In the genomic region with DNA sequence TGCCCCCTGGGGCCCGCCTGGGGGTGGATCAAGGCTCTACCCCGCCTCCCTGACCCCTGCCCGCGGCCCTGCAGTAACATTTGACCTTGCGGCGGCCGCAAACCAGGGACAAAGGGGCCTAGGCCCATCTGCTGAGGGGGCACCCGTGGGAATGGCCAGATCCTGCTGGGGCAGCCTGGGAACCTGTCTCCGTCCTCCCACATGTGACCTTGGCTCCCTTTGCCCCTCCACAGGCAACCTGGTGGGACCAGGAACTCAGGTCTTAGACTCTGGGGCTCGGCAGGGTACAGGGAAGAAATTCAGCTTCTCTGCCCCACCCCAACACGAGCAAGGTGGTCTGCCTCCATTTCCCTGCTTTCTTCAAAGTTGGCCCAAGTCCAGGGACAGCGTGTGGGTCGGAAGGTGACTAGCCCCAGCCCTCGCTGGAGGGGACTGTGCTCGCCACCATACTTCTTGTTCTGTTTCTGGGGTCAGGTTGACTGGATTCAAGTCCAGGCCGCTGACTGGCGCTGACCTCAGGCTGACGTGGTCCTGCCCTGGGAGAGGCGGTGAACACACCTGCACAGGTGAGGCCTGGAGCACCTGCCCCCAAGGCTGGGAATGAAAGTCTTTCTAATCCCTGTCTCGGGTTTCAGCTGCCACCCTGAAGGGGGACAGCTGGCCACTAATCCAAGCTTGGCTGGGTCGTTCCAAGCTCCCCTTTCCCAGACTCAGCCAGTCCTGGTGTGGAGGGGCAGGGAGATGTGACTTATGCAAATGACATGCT, we compare ENCODE assay signal across 1 cellular context.
A peak's percentile ranks its signal among the peaks of the same experiment; 100 is the strongest.
TF ChIP-seq lines count a peak whose summit lies in the region.

No MANE protein-coding gene starts in this region.

TF ChIP-seq in HepG2, 621 proteins besides CTCF, POLR2A, EP300 and RAD21 (continued from another document and continues in another):
- TF ChIP-seq, protein P1, sequence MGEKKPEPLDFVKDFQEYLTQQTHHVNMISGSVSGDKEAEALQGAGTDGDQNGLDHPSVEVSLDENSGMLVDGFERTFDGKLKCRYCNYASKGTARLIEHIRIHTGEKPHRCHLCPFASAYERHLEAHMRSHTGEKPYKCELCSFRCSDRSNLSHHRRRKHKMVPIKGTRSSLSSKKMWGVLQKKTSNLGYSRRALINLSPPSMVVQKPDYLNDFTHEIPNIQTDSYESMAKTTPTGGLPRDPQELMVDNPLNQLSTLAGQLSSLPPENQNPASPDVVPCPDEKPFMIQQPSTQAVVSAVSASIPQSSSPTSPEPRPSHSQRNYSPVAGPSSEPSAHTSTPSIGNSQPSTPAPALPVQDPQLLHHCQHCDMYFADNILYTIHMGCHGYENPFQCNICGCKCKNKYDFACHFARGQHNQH (CRISPR knock-in tag; IDR thresholded peaks at IDR 0.05): peak; percentile 80; the same call in 1 of the 2 replicates
- TF ChIP-seq ZNF563 (CRISPR knock-in tag; IDR thresholded peaks at IDR 0.05): 0 out of 2 replicates have a peak, but pooled peaks have one; percentile 29
- TF ChIP-seq ZNF619 (CRISPR knock-in tag; IDR thresholded peaks at IDR 0.05): peak; percentile 74; the same call in 1 of the 2 replicates
- TF ChIP-seq MXI1 (IDR thresholded peaks at IDR 0.05; ENCODE audit: borderline replicate concordance, low read depth, low read length): no peak; the same call in 2 of the 3 replicates
- TF ChIP-seq, protein P2, sequence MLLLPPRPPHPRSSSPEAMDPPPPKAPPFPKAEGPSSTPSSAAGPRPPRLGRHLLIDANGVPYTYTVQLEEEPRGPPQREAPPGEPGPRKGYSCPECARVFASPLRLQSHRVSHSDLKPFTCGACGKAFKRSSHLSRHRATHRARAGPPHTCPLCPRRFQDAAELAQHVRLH (CRISPR knock-in tag; IDR thresholded peaks at IDR 0.05; ENCODE audit: borderline replicate concordance, low read depth): peak; percentile 66; the same call in 1 of the 2 replicates
- TF ChIP-seq SMC3 (IDR thresholded peaks at IDR 0.05; ENCODE audit: low read length): no peak
- TF ChIP-seq HNRNPLL (IDR thresholded peaks at IDR 0.05; ENCODE audit: low read depth, low read length, poor library complexity, severe bottlenecking): peak; percentile 51
- peak; percentile 93; the same call in 1 of the 2 replicates for TF ChIP-seq SPEN (CRISPR knock-in tag; IDR thresholded peaks at IDR 0.05; ENCODE audit: low read depth)
- TF ChIP-seq ZNF33B (CRISPR knock-in tag; IDR thresholded peaks at IDR 0.05): peak; percentile 39; the same call in 1 of the 2 replicates
- TF ChIP-seq, protein P3, sequence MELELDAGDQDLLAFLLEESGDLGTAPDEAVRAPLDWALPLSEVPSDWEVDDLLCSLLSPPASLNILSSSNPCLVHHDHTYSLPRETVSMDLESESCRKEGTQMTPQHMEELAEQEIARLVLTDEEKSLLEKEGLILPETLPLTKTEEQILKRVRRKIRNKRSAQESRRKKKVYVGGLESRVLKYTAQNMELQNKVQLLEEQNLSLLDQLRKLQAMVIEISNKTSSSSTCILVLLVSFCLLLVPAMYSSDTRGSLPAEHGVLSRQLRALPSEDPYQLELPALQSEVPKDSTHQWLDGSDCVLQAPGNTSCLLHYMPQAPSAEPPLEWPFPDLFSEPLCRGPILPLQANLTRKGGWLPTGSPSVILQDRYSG (CRISPR knock-in tag; IDR thresholded peaks at IDR 0.05): no peak
- TF ChIP-seq ZNF552 (CRISPR knock-in tag; IDR thresholded peaks at IDR 0.05; ENCODE audit: borderline replicate concordance): 0 out of 2 replicates have a peak, but pooled peaks have one; percentile 56
- TF ChIP-seq, protein P4, sequence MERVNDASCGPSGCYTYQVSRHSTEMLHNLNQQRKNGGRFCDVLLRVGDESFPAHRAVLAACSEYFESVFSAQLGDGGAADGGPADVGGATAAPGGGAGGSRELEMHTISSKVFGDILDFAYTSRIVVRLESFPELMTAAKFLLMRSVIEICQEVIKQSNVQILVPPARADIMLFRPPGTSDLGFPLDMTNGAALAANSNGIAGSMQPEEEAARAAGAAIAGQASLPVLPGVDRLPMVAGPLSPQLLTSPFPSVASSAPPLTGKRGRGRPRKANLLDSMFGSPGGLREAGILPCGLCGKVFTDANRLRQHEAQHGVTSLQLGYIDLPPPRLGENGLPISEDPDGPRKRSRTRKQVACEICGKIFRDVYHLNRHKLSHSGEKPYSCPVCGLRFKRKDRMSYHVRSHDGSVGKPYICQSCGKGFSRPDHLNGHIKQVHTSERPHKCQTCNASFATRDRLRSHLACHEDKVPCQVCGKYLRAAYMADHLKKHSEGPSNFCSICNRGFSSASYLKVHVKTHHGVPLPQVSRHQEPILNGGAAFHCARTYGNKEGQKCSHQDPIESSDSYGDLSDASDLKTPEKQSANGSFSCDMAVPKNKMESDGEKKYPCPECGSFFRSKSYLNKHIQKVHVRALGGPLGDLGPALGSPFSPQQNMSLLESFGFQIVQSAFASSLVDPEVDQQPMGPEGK (CRISPR knock-in tag; IDR thresholded peaks at IDR 0.05): peak; percentile 99
- TF ChIP-seq ZNF468 (CRISPR knock-in tag; IDR thresholded peaks at IDR 0.05): no peak
- TF ChIP-seq, protein P5, sequence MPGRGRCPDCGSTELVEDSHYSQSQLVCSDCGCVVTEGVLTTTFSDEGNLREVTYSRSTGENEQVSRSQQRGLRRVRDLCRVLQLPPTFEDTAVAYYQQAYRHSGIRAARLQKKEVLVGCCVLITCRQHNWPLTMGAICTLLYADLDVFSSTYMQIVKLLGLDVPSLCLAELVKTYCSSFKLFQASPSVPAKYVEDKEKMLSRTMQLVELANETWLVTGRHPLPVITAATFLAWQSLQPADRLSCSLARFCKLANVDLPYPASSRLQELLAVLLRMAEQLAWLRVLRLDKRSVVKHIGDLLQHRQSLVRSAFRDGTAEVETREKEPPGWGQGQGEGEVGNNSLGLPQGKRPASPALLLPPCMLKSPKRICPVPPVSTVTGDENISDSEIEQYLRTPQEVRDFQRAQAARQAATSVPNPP (CRISPR knock-in tag; IDR thresholded peaks at IDR 0.05): 0 out of 2 replicates have a peak, but pooled peaks have one; percentile 35
- peak; percentile 97 for TF ChIP-seq HDAC1 (CRISPR knock-in tag; IDR thresholded peaks at IDR 0.05)
- TF ChIP-seq ZBTB20 (CRISPR knock-in tag; IDR thresholded peaks at IDR 0.05; ENCODE audit: borderline replicate concordance, low read depth): 0 out of 2 replicates have a peak, but pooled peaks have one; percentile 55
- peak; percentile 96; the same call in 1 of the 2 replicates for TF ChIP-seq ZBTB46 (CRISPR knock-in tag; IDR thresholded peaks at IDR 0.05; ENCODE audit: borderline replicate concordance)
- TF ChIP-seq ZMYM3 (CRISPR knock-in tag; IDR thresholded peaks at IDR 0.05): peak; percentile 95
- TF ChIP-seq ATF7 (IDR thresholded peaks at IDR 0.05): no peak
- TF ChIP-seq ATF7 (CRISPR knock-in tag; IDR thresholded peaks at IDR 0.05): peak; percentile 76
- TF ChIP-seq, protein P6, sequence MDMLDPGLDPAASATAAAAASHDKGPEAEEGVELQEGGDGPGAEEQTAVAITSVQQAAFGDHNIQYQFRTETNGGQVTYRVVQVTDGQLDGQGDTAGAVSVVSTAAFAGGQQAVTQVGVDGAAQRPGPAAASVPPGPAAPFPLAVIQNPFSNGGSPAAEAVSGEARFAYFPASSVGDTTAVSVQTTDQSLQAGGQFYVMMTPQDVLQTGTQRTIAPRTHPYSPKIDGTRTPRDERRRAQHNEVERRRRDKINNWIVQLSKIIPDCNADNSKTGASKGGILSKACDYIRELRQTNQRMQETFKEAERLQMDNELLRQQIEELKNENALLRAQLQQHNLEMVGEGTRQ (IDR thresholded peaks at IDR 0.05; ENCODE audit: low read depth, low read length): peak; percentile 26; the same call in 1 of the 2 replicates
- TF ChIP-seq, protein P6 (CRISPR knock-in tag; IDR thresholded peaks at IDR 0.05; ENCODE audit: borderline replicate concordance): peak; percentile 74; the same call in 1 of the 2 replicates
- no peak for TF ChIP-seq LCORL (IDR thresholded peaks at IDR 0.05)
- peak; percentile 95 for TF ChIP-seq LCORL (CRISPR knock-in tag; IDR thresholded peaks at IDR 0.05)
- 0 out of 2 replicates have a peak, but pooled peaks have one; percentile 84 for TF ChIP-seq PCBP1 (IDR thresholded peaks at IDR 0.05; ENCODE audit: borderline replicate concordance, low read depth, low read length)
- TF ChIP-seq RFX3 (CRISPR knock-in tag; IDR thresholded peaks at IDR 0.05): 0 out of 2 replicates have a peak, but pooled peaks have one; percentile 15
- TF ChIP-seq, protein P7, sequence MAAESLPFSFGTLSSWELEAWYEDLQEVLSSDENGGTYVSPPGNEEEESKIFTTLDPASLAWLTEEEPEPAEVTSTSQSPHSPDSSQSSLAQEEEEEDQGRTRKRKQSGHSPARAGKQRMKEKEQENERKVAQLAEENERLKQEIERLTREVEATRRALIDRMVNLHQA (CRISPR knock-in tag; IDR thresholded peaks at IDR 0.05): no peak
- peak; percentile 72; the same call in 1 of the 2 replicates for TF ChIP-seq ONECUT2 (CRISPR knock-in tag; IDR thresholded peaks at IDR 0.05)
- TF ChIP-seq, protein P8, sequence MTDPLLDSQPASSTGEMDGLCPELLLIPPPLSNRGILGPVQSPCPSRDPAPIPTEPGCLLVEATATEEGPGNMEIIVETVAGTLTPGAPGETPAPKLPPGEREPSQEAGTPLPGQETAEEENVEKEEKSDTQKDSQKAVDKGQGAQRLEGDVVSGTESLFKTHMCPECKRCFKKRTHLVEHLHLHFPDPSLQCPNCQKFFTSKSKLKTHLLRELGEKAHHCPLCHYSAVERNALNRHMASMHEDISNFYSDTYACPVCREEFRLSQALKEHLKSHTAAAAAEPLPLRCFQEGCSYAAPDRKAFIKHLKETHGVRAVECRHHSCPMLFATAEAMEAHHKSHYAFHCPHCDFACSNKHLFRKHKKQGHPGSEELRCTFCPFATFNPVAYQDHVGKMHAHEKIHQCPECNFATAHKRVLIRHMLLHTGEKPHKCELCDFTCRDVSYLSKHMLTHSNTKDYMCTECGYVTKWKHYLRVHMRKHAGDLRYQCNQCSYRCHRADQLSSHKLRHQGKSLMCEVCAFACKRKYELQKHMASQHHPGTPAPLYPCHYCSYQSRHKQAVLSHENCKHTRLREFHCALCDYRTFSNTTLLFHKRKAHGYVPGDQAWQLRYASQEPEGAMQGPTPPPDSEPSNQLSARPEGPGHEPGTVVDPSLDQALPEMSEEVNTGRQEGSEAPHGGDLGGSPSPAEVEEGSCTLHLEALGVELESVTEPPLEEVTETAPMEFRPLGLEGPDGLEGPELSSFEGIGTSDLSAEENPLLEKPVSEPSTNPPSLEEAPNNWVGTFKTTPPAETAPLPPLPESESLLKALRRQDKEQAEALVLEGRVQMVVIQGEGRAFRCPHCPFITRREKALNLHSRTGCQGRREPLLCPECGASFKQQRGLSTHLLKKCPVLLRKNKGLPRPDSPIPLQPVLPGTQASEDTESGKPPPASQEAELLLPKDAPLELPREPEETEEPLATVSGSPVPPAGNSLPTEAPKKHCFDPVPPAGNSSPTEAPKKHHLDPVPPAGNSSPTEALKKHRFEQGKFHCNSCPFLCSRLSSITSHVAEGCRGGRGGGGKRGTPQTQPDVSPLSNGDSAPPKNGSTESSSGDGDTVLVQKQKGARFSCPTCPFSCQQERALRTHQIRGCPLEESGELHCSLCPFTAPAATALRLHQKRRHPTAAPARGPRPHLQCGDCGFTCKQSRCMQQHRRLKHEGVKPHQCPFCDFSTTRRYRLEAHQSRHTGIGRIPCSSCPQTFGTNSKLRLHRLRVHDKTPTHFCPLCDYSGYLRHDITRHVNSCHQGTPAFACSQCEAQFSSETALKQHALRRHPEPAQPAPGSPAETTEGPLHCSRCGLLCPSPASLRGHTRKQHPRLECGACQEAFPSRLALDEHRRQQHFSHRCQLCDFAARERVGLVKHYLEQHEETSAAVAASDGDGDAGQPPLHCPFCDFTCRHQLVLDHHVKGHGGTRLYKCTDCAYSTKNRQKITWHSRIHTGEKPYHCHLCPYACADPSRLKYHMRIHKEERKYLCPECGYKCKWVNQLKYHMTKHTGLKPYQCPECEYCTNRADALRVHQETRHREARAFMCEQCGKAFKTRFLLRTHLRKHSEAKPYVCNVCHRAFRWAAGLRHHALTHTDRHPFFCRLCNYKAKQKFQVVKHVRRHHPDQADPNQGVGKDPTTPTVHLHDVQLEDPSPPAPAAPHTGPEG (CRISPR knock-in tag; IDR thresholded peaks at IDR 0.05): peak; percentile 57; the same call in 1 of the 2 replicates
- TF ChIP-seq ZSCAN31 (CRISPR knock-in tag; IDR thresholded peaks at IDR 0.05; ENCODE audit: low read depth): peak; percentile 40; the same call in 1 of the 2 replicates
- peak; percentile 76 for TF ChIP-seq KDM4B (CRISPR knock-in tag; IDR thresholded peaks at IDR 0.05)
- peak; percentile 50; the same call in 1 of the 2 replicates for TF ChIP-seq ZNF704 (CRISPR knock-in tag; IDR thresholded peaks at IDR 0.05; ENCODE audit: borderline replicate concordance)
- peak; percentile 78; the same call in 1 of the 2 replicates for TF ChIP-seq ZNF691 (CRISPR knock-in tag; IDR thresholded peaks at IDR 0.05; ENCODE audit: borderline replicate concordance, low read depth)
- TF ChIP-seq, protein P9, sequence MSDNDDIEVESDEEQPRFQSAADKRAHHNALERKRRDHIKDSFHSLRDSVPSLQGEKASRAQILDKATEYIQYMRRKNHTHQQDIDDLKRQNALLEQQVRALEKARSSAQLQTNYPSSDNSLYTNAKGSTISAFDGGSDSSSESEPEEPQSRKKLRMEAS (IDR thresholded peaks at IDR 0.05): peak; percentile 72
- TF ChIP-seq ZNF598 (CRISPR knock-in tag; IDR thresholded peaks at IDR 0.05; ENCODE audit: borderline replicate concordance): no peak
